In genomic region chr11:587978-588380, GRCh38 we compare ENCODE assay signal across 9 cellular contexts. TPM values are rescaled to one million over a fixed set of nuclear protein-coding genes. Genes with fewer than 3 reads are reported as not detected.
A peak's percentile ranks its signal among the peaks of the same experiment; 100 is the strongest.
DNase-seq lines count a peak whose midpoint lies in the region; ATAC-seq and TF ChIP-seq lines count a peak whose summit lies in the region.
"Had no signal": no experiment of that assay in that cellular context is flagged by ENCODE, and none has a peak within 500 bp of the region (broad histone marks: within the 10 kb centered on the region; RNA-seq: fewer than 3 reads in every experiment).

No MANE protein-coding gene starts in this region.

- H3K36me3 ChIP-seq in mammary epithelial cell (ENCODE audit: insufficient read depth, low read length) (peaks cover 18% of the 10 kb centered on the region), mesendoderm (ENCODE audit: control insufficient read depth, insufficient read depth, low read length) (peaks cover 30% of the 10 kb centered on the region), tibial nerve (peaks cover 2 to 91% (median 19%) of the 10 kb centered on the region in 3 donors)

- H3K9me3 Mint-ChIP-seq in MCF 10A (ENCODE audit: unreplicated experiment): no peaks in the 10 kb centered on the region
- no peaks in the 10 kb centered on the region for H3K9me3 Mint-ChIP-seq in activated naive CD4-positive, alpha-beta T cell treated with anti-CD3 and anti-CD28 coated beads for 36 hours
- H3K9me3 Mint-ChIP-seq in stimulated activated naive CD8-positive, alpha-beta T cell treated with anti-CD3 and anti-CD28 coated beads, Interleukin-15, amount 100 ng/mL, for 72 hours: no peaks in the 10 kb centered on the region
- H3K9me3 Mint-ChIP-seq: nephron had no signal

- TF ChIP-seq EP300 in tibial nerve (IDR thresholded peaks at IDR 0.05): no peak

- peaks cover 75% of the 10 kb centered on the region for H3K36me3 Mint-ChIP-seq in MCF 10A (ENCODE audit: insufficient read depth, unreplicated experiment)
- H3K36me3 Mint-ChIP-seq in activated naive CD4-positive, alpha-beta T cell treated with anti-CD3 and anti-CD28 coated beads for 36 hours (ENCODE audit: low read depth): peaks cover 43% of the 10 kb centered on the region

- 88% methylated on average over 6 of the region's 6 CpGs for WGBS in mammary epithelial cell (ENCODE audit: low coverage, missing lambda C conversion rate)
- WGBS in mesendoderm (ENCODE audit: extremely low coverage, insufficient coverage, low lambda C conversion rate): no CpG with 5 or more reads among the region's 6 CpGs
- WGBS in tibial nerve, 2 donors: 60 to 73% methylated on average over 6 of the region's 6 CpGs

- H3K56ac ChIP-seq in mesendoderm (ENCODE audit: low read length): no peak overlapping the region

- no peaks in the 10 kb centered on the region for H3K27me3 Mint-ChIP-seq in MCF 10A (ENCODE audit: insufficient read depth, unreplicated experiment)
- H3K27me3 Mint-ChIP-seq in activated naive CD4-positive, alpha-beta T cell treated with anti-CD3 and anti-CD28 coated beads for 36 hours (ENCODE audit: low read depth): no peaks in the 10 kb centered on the region
- no peaks in the 10 kb centered on the region for H3K27me3 Mint-ChIP-seq in stimulated activated naive CD8-positive, alpha-beta T cell treated with anti-CD3 and anti-CD28 coated beads, Interleukin-15, amount 100 ng/mL, for 72 hours

- no peak overlapping the region for H3K27ac Mint-ChIP-seq in MCF 10A (ENCODE audit: low read depth, unreplicated experiment)
- peak overlapping the region; percentile 99 for H3K27ac Mint-ChIP-seq in activated naive CD4-positive, alpha-beta T cell treated with anti-CD3 and anti-CD28 coated beads for 36 hours
- H3K27ac Mint-ChIP-seq in stimulated activated naive CD8-positive, alpha-beta T cell treated with anti-CD3 and anti-CD28 coated beads, Interleukin-15, amount 100 ng/mL, for 72 hours: peak overlapping the region; percentile 98 to 99

- H3K4me2 ChIP-seq in mammary epithelial cell (ENCODE audit: insufficient read depth, low read depth, low read length) (no peak overlapping the region), mesendoderm (ENCODE audit: low read length) (no peak overlapping the region)

- CTCF ChIA-PET in MCF 10A (lab: Yijun Ruan, JAX) (interaction anchor here (0.6 kb wide), 1 partner anchor 225 kb away, joined by 3 read pairs; no protein-coding TSS in a partner anchor), mammary epithelial cell (lab: Charles Lee; ENCODE audit: low non-redundant PET) (no interaction called here)
- CTCF ChIA-PET in activated naive CD4-positive, alpha-beta T cell treated with anti-CD3 and anti-CD28 coated beads for 36 hours (lab: Charles Lee): interaction anchor here (0.7 to 1.3 kb wide), 5 partner anchors 10 to 187 kb away, joined by 3 to 4 read pairs (median 3); no protein-coding TSS in a partner anchor

- H3K4me3 Mint-ChIP-seq in MCF 10A (ENCODE audit: unreplicated experiment): no peak overlapping the region
- peak overlapping the region; percentile 70 for H3K4me3 Mint-ChIP-seq in activated naive CD4-positive, alpha-beta T cell treated with anti-CD3 and anti-CD28 coated beads for 36 hours
- H3K4me3 Mint-ChIP-seq in stimulated activated naive CD8-positive, alpha-beta T cell treated with anti-CD3 and anti-CD28 coated beads, Interleukin-15, amount 100 ng/mL, for 72 hours: peak overlapping the region; percentile 82 to 86
- H3K4me3 Mint-ChIP-seq: nephron had no signal

- BruUV-seq in MCF 10A (replicated peaks; lab: Mats Ljungman, UMichigan): no TSS peak
- no TSS peak for BruUV-seq in mammary epithelial cell (replicated peaks; lab: Mats Ljungman, UMichigan)

- no peak overlapping the region for H2AK5ac ChIP-seq in mesendoderm (ENCODE audit: low read length)

- H4K8ac ChIP-seq in mesendoderm (ENCODE audit: low read depth, low read length): no peak overlapping the region

- no peak overlapping the region for H3K18ac ChIP-seq in mesendoderm (ENCODE audit: low read length)

- no peak overlapping the region for H3K4ac ChIP-seq in mesendoderm (ENCODE audit: low read depth, low read length)

- no peaks in the 10 kb centered on the region for H3K4me1 ChIP-seq in mammary epithelial cell (ENCODE audit: insufficient read depth, low read length)
- H3K4me1 ChIP-seq in mesendoderm (ENCODE audit: control insufficient read depth, low read depth, low read length): no peaks in the 10 kb centered on the region
- H3K4me1 ChIP-seq in tibial nerve: no peaks in the 10 kb centered on the region

- no peaks in the 10 kb centered on the region for H3K4me1 Mint-ChIP-seq in MCF 10A (ENCODE audit: insufficient read depth, unreplicated experiment)
- H3K4me1 Mint-ChIP-seq in activated naive CD4-positive, alpha-beta T cell treated with anti-CD3 and anti-CD28 coated beads for 36 hours (ENCODE audit: low read depth): peaks cover 25% of the 10 kb centered on the region
- H3K4me1 Mint-ChIP-seq in stimulated activated naive CD8-positive, alpha-beta T cell treated with anti-CD3 and anti-CD28 coated beads, Interleukin-15, amount 100 ng/mL, for 72 hours: peaks cover 56% of the 10 kb centered on the region
- H3K4me1 Mint-ChIP-seq: nephron had no signal

- H3K79me2 ChIP-seq in mammary epithelial cell (ENCODE audit: insufficient read depth, low read length): peaks cover 71% of the 10 kb centered on the region
- no peaks in the 10 kb centered on the region for H3K79me2 ChIP-seq in mesendoderm (ENCODE audit: control insufficient read depth, insufficient read depth, low read length)

- DNase-seq in MCF 10A (ENCODE audit: unreplicated experiment): peak; percentile 73
- no peak for DNase-seq in mammary epithelial cell
- peak; percentile 87 for DNase-seq in activated naive CD4-positive, alpha-beta T cell treated with anti-CD3 and anti-CD28 coated beads for 36 hours
- peak; percentile 43 for DNase-seq in mesendoderm
- DNase-seq in stimulated activated naive CD8-positive, alpha-beta T cell treated with anti-CD3 and anti-CD28 coated beads, Interleukin-15, amount 100 ng/mL, for 72 hours: peak; percentile 76 to 85
- DNase-seq in NCI-H510A treated with DMSO at 0.1 percent for 48 hours (lab: John Stamatoyannopoulos, UW): no peak
- DNase-seq in ureter (ENCODE audit: low spot score): no peak
- no peak for DNase-seq in tibial nerve (ENCODE audit: low spot score in 2 of 2)

- H3K23ac ChIP-seq in mesendoderm (ENCODE audit: low read length): no peak overlapping the region

- peak; percentile 99 for ATAC-seq in stimulated activated naive CD8-positive, alpha-beta T cell treated with anti-CD3 and anti-CD28 coated beads, Interleukin-15, amount 100 ng/mL, for 72 hours

- in situ Hi-C loops in mammary epithelial cell (cut with MboI; ENCODE audit: low sequenced_read_pairs in 2 of 2): no loop called here

- intact Hi-C loops in MCF 10A (cut with micrococcal nuclease) (no loop called here), mammary epithelial cell (cut with micrococcal nuclease) (no loop called here)
- intact Hi-C loops in activated naive CD4-positive, alpha-beta T cell treated with anti-CD3 and anti-CD28 coated beads for 36 hours (cut with micrococcal nuclease): loop anchor here (1.0 to 2.0 kb wide), 3 partner anchors 19 to 82 kb away; no protein-coding TSS in a partner anchor

- H3K27ac ChIP-seq in mammary epithelial cell (ENCODE audit: insufficient read depth, low read depth, low read length): no peak overlapping the region
- H3K27ac ChIP-seq in mesendoderm (ENCODE audit: low read depth, low read length): no peak overlapping the region
- H3K27ac ChIP-seq in tibial nerve: peak overlapping the region in 1 of 4 donors; percentile 0

- dilution Hi-C loops in mammary epithelial cell (cut with HindIII; ENCODE audit: low sequenced_read_pairs): no loop called here

- H3K9me3 ChIP-seq in mammary epithelial cell (replicated peaks; ENCODE audit: insufficient read depth, low read length): no peaks in the 10 kb centered on the region
- H3K9me3 ChIP-seq in tibial nerve: no peaks in the 10 kb centered on the region

- no peak overlapping the region for H2AFZ ChIP-seq in mammary epithelial cell (ENCODE audit: low read depth, low read length)

- H2BK120ac ChIP-seq in mesendoderm (ENCODE audit: low read depth, low read length): no peak overlapping the region

- H2BK5ac ChIP-seq in mesendoderm (ENCODE audit: low read length): no peak overlapping the region

- H3K9ac ChIP-seq in mammary epithelial cell (ENCODE audit: insufficient read depth, low read length) (no peak overlapping the region), mesendoderm (ENCODE audit: low read length) (no peak overlapping the region)

- H4K5ac ChIP-seq in mesendoderm (ENCODE audit: low read length): no peak overlapping the region

- H3K4me3 ChIP-seq in mammary epithelial cell (replicated peaks in 1 of 3; ENCODE audit: insufficient read depth in 1 of 3, low read depth in 2 of 3, low read length in 3 of 3) (no peak overlapping the region), mesendoderm (ENCODE audit: low read length) (no peak overlapping the region), tibial nerve (no peak overlapping the region)

- peaks cover 2% of the 10 kb centered on the region for H4K20me1 ChIP-seq in mammary epithelial cell (ENCODE audit: insufficient read depth, low read length)

- H3K27me3 ChIP-seq in mammary epithelial cell (ENCODE audit: insufficient read depth, low read length) (no peaks in the 10 kb centered on the region), mesendoderm (ENCODE audit: insufficient read depth, low read length, poor library complexity) (no peaks in the 10 kb centered on the region), tibial nerve (no peaks in the 10 kb centered on the region)

- POLR2A ChIA-PET in MCF 10A (lab: Yijun Ruan, JAX): interaction anchor here (1.2 to 1.8 kb wide), 2 partner anchors 11 to 12 kb away, joined by 3 to 7 read pairs; no protein-coding TSS in a partner anchor

- H3K79me1 ChIP-seq in mesendoderm (ENCODE audit: low read length): peaks cover 12% of the 10 kb centered on the region

- H2BK15ac ChIP-seq in mesendoderm (replicated peaks; ENCODE audit: low read depth): no peak overlapping the region

- TF ChIP-seq CTCF in MCF 10A (IDR thresholded peaks at IDR 0.05; ENCODE audit: unreplicated experiment) (no peak), mammary epithelial cell (conservative IDR thresholded peaks at IDR 0.05 in 1 of 2, IDR thresholded peaks at IDR 0.05 in 1 of 2; ENCODE audit: extremely low read depth in 1 of 2, insufficient read depth in 1 of 2, low read depth in 1 of 2, low read length in 2 of 2) (no peak), tibial nerve (IDR thresholded peaks at IDR 0.05) (no peak)

- no peak for TF ChIP-seq POLR2A in tibial nerve (IDR thresholded peaks at IDR 0.05)

RNA-seq across cellular contexts. Expression of gene PHRF1, which starts 11.7 kb away (rescaled TPM):
- total RNA-seq in MCF 10A (2022) (29.9 and 31.8 TPM in 2 replicates), mammary epithelial cell (10 to 100 TPM; 20.8 to 41.4 TPM), ureter (43.6 TPM), tibial nerve (10 to 100 TPM; 27.1 to 49.2 (median 34.9) TPM)
- 15.6 TPM for polyA plus RNA-seq in mammary epithelial cell
- polyA minus RNA-seq in mammary epithelial cell: 18.6 TPM
- total RNA-seq in activated naive CD4-positive, alpha-beta T cell treated with anti-CD3 and anti-CD28 coated beads for 36 hours: 10 to 100 TPM; 25.6 to 26.1 TPM
- 19.1 TPM for polyA plus RNA-seq in mesendoderm (2013, experiment 1 of 2)
- polyA plus RNA-seq in mesendoderm (2013, experiment 2 of 2): 18.6 TPM

RNA-seq across cellular contexts. Expression of gene RASSF7, which starts 27.2 kb away (rescaled TPM):
- 11.4 and 13.3 TPM in 2 replicates for total RNA-seq in MCF 10A (2022)
- 10 to 100 TPM; 33.3 to 36.1 TPM for total RNA-seq in mammary epithelial cell
- polyA plus RNA-seq in mammary epithelial cell: 35.2 TPM
- polyA minus RNA-seq in mammary epithelial cell: 4.6 TPM
- 1 to 10 TPM; 8.3 to 9.9 TPM for total RNA-seq in activated naive CD4-positive, alpha-beta T cell treated with anti-CD3 and anti-CD28 coated beads for 36 hours
- 5.6 TPM for polyA plus RNA-seq in mesendoderm (2013, experiment 1 of 2)
- 6.5 TPM for polyA plus RNA-seq in mesendoderm (2013, experiment 2 of 2)
- 54.9 TPM for total RNA-seq in ureter
- total RNA-seq in tibial nerve: 10 to 100 TPM; 21.0 to 25.6 (median 23.1) TPM

RNA-seq across cellular contexts. Expression of gene LMNTD2, which starts 27.4 kb away (rescaled TPM):
- 6.1 and 8.0 TPM in 2 replicates for total RNA-seq in MCF 10A (2022)
- total RNA-seq in mammary epithelial cell: 1 to 10 TPM; 2.3 to 7.6 TPM
- 1.8 TPM for polyA plus RNA-seq in mammary epithelial cell
- not detected for polyA minus RNA-seq in mammary epithelial cell
- 1 to 10 TPM; 4.5 to 5.2 TPM for total RNA-seq in activated naive CD4-positive, alpha-beta T cell treated with anti-CD3 and anti-CD28 coated beads for 36 hours
- 0.56 TPM for polyA plus RNA-seq in mesendoderm (2013, experiment 1 of 2)
- polyA plus RNA-seq in mesendoderm (2013, experiment 2 of 2): 0.49 TPM
- total RNA-seq in ureter: 8.8 TPM
- 1 to 10 TPM; 1.3 to 5.9 (median 3.2) TPM for total RNA-seq in tibial nerve

RNA-seq across cellular contexts. Expression of gene IRF7, which starts 27.8 kb away (rescaled TPM):
- total RNA-seq in MCF 10A (2022): 7.7 and 9.5 TPM in 2 replicates
- total RNA-seq in mammary epithelial cell: 1 to 10 TPM; 1.0 to 4.4 TPM
- 1.4 TPM for polyA plus RNA-seq in mammary epithelial cell
- not detected for polyA minus RNA-seq in mammary epithelial cell
- 10 to 100 TPM; 83.2 to 92.7 TPM for total RNA-seq in activated naive CD4-positive, alpha-beta T cell treated with anti-CD3 and anti-CD28 coated beads for 36 hours
- 4.0 TPM for polyA plus RNA-seq in mesendoderm (2013, experiment 1 of 2)
- 3.8 TPM for polyA plus RNA-seq in mesendoderm (2013, experiment 2 of 2)
- total RNA-seq in ureter: 14.9 TPM
- 10 to 100 TPM in 3 of 4 donors, 1 to 10 TPM in 1; 9.0 to 37.7 (median 27.5) TPM for total RNA-seq in tibial nerve

RNA-seq across cellular contexts. Expression of gene CDHR5, which starts 36.8 kb away (rescaled TPM):
- not detected in 2 replicates for total RNA-seq in MCF 10A (2022)
- not detected for total RNA-seq in mammary epithelial cell
- polyA plus RNA-seq in mammary epithelial cell: not detected
- not detected for polyA minus RNA-seq in mammary epithelial cell
- total RNA-seq in activated naive CD4-positive, alpha-beta T cell treated with anti-CD3 and anti-CD28 coated beads for 36 hours: not detected
- 0.01 TPM for polyA plus RNA-seq in mesendoderm (2013, experiment 1 of 2)
- polyA plus RNA-seq in mesendoderm (2013, experiment 2 of 2): 0.01 TPM
- not detected for total RNA-seq in ureter
- not detected for total RNA-seq in tibial nerve

Comparison
In these comparisons a context has a peak if more than half of its experiments do, and no peak if none do; other contexts are left out.
1. DNase-seq: peak in MCF 10A (single experiment), activated naive CD4-positive, alpha-beta T cell treated with anti-CD3 and anti-CD28 coated beads for 36 hours (single experiment), mesendoderm (single experiment) and stimulated activated naive CD8-positive, alpha-beta T cell treated with anti-CD3 and anti-CD28 coated beads, Interleukin-15, amount 100 ng/mL, for 72 hours (2 of 2); none in mammary epithelial cell (single experiment), NCI-H510A treated with DMSO at 0.1 percent for 48 hours (single experiment), ureter (single experiment) and tibial nerve (0 of 2).